18 cellular contexts compared by ENCODE assay signal in the genomic region with DNA sequence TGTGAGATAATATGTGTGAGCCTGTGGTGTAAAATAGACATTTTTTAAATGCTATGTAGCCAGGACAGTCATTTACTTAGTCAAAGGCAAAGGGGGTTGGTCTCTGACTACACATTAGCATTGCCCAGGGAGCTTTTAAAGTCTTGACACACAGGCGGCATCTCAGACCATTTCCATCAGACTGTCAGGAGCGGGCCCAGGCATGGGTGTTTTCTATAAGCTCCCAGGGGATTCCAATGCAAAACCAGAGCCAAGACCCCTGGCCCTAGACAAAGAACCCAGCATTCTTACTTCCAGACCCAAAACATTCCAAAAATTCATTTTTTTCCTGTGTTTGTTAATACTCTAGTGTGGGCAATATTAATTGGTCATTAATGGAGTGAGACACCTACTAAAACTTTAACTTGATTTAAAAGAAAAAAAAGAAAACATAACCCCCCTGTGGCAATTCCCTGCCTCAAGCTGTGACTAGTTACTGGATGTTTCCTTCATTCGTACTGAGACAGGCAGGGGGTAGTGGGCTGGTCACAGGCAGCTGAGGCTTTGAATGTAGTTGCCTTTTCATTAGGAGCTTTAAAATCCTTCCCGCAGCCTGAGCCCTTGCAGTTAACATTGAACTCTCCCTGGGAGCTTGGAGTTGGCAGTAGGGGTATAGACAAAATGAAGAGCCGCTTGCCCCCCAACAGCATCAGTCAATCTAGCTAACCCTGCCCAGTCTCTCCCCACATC.
"Had no signal": no experiment of that assay in that cellular context is flagged by ENCODE, and none has a peak within 500 bp of the region (broad histone marks: within the 10 kb centered on the region; RNA-seq: fewer than 3 reads in every experiment).

No MANE protein-coding gene starts in this region.

- H3K27ac ChIP-seq: brain microvascular endothelial cell, esophagus muscularis mucosa, testis had no signal

- H3K4me3 Mint-ChIP-seq: activated naive CD4-positive, alpha-beta T cell treated with anti-CD3 and anti-CD28 coated beads, Interleukin-2, amount 50 U/mL, for 24 hours; effector memory CD8-positive, alpha-beta T cell; memory B cell; nephron progenitor cell; stimulated activated naive B cell treated with anti-CD40 and anti-IgM and Interleukin-4, amounts not matched to agents 10 μg/mL and 1 μg/mL and 100 μg/mL, for 72 hours had no signal

- H3K27me3 ChIP-seq: brain microvascular endothelial cell, esophagus muscularis mucosa, testis had no signal

- H3K27ac Mint-ChIP-seq: activated naive CD4-positive, alpha-beta T cell treated with anti-CD3 and anti-CD28 coated beads, Interleukin-2, amount 50 U/mL, for 24 hours; effector memory CD8-positive, alpha-beta T cell; memory B cell; nephron progenitor cell; stimulated activated naive B cell treated with anti-CD40 and anti-IgM and Interleukin-4, amounts not matched to agents 10 μg/mL and 1 μg/mL and 100 μg/mL, for 72 hours had no signal

- H3K4me3 ChIP-seq: dorsolateral prefrontal cortex, esophagus muscularis mucosa, mucosa of descending colon, testis had no signal

- H3K4me1 Mint-ChIP-seq: activated naive CD4-positive, alpha-beta T cell treated with anti-CD3 and anti-CD28 coated beads, Interleukin-2, amount 50 U/mL, for 24 hours; memory B cell; nephron progenitor cell; stimulated activated naive B cell treated with anti-CD40 and anti-IgM and Interleukin-4, amounts not matched to agents 10 μg/mL and 1 μg/mL and 100 μg/mL, for 72 hours had no signal

- H3K9me3 Mint-ChIP-seq: activated naive CD4-positive, alpha-beta T cell treated with anti-CD3 and anti-CD28 coated beads, Interleukin-2, amount 50 U/mL, for 24 hours; effector memory CD8-positive, alpha-beta T cell; memory B cell had no signal

- DNase-seq: activated gamma-delta T cell treated with Interleukin-2 at 50 U/mL for 16 hours; activated T-cell treated with anti-CD3 and anti-CD28 coated beads, Interleukin-2, amount 50 U/mL, for 1 hour; aorta; brain microvascular endothelial cell; central memory CD4-positive, alpha-beta T cell; dorsolateral prefrontal cortex; effector memory CD8-positive, alpha-beta T cell; hippocampal formation; left colon; mucosa of descending colon; nephron progenitor cell; stimulated activated CD4-positive, alpha-beta T cell treated with anti-CD3 and anti-CD28 coated beads, Interleukin-2, amount 100 ng/mL, for 48 hours; stimulated activated CD8-positive, alpha-beta memory T cell treated with anti-CD3 and anti-CD28 coated beads, Interleukin-4, amount 100 ng/mL, for 48 hours; stimulated activated naive B cell treated with anti-CD40 and anti-IgM and Interleukin-4, amounts not matched to agents 10 μg/mL and 1 μg/mL and 100 μg/mL, for 72 hours; testis had no signal

- H3K9me3 ChIP-seq: esophagus muscularis mucosa, mucosa of descending colon, testis had no signal

- H3K36me3 Mint-ChIP-seq: activated naive CD4-positive, alpha-beta T cell treated with anti-CD3 and anti-CD28 coated beads, Interleukin-2, amount 50 U/mL, for 24 hours; stimulated activated naive B cell treated with anti-CD40 and anti-IgM and Interleukin-4, amounts not matched to agents 10 μg/mL and 1 μg/mL and 100 μg/mL, for 72 hours had no signal

- H3K36me3 ChIP-seq: brain microvascular endothelial cell had no signal

- H3K4me1 ChIP-seq: esophagus muscularis mucosa, testis had no signal
